10 cellular contexts compared by ENCODE assay signal in the genomic region with DNA sequence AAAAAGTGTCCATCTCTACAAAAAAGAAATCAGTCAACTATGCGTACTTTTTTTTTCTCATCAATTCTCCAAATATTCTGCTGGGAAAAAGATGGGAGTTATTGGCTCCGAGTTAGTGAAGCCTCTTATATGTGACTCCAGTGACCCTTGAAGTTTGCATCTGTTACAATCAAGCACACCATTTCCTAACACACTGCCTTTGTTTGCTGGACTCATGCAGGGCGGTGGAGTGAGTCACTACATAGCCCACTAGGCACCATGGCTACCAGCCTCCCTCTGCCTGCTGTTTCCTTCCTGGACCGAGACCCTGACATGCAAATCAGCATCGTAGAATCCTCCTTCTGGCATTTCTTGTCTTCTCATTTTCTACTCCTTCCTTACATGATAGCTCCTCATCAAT.
DNase-seq lines count a peak whose midpoint lies in the region; ATAC-seq and TF ChIP-seq lines count a peak whose summit lies in the region.
"Had no signal": no experiment of that assay in that cellular context is flagged by ENCODE, and none has a peak within 500 bp of the region (broad histone marks: within the 10 kb centered on the region; RNA-seq: fewer than 3 reads in every experiment).

No MANE protein-coding gene starts in this region.

- peaks cover 15% of the 10 kb centered on the region for H3K9me3 Mint-ChIP-seq in GM23338

- H3K36me3 Mint-ChIP-seq in GM23338 (ENCODE audit: low read depth), result peaks cover 17% of the 10 kb centered on the region

- H3K4me3 ChIP-seq in GM23338, result no peak overlapping the region
- H3K4me3 ChIP-seq in RWPE2 (ENCODE audit: severe bottlenecking), result no peak overlapping the region
- H3K4me3 ChIP-seq in fibroblast of the aortic adventitia (ENCODE audit: low read depth, low read length), result no peak overlapping the region

- no peaks in the 10 kb centered on the region for H3F3A ChIP-seq in GM23338 (replicated peaks; ENCODE audit: low read depth)

- H3K36me3 ChIP-seq in GM23338 (ENCODE audit: insufficient read depth), result no peaks in the 10 kb centered on the region; the same call in 1 of the 2 replicates
- H3K36me3 ChIP-seq in RWPE2 (ENCODE audit: low read depth), result no peaks in the 10 kb centered on the region

- H3K4me3 Mint-ChIP-seq in GM23338, result no peak overlapping the region
- H3K4me3 Mint-ChIP-seq: T-helper 17 cell had no signal

- peak overlapping the region; percentile 7 for H3K4me2 ChIP-seq in GM23338

- peaks cover 27% of the 10 kb centered on the region for H3K4me1 Mint-ChIP-seq in GM23338
- H3K4me1 Mint-ChIP-seq: T-helper 17 cell had no signal

- H3K27me3 Mint-ChIP-seq in GM23338 (ENCODE audit: insufficient read depth, low read depth, poor library complexity), result peaks cover 4% of the 10 kb centered on the region
- H3K27me3 Mint-ChIP-seq: T-helper 17 cell had no signal

- H3K9me2 ChIP-seq in GM23338 (ENCODE audit: insufficient read depth), result peaks cover 8% of the 10 kb centered on the region

- no peaks in the 10 kb centered on the region for H3K9me3 ChIP-seq in RWPE2 (ENCODE audit: severe bottlenecking)

- no peaks in the 10 kb centered on the region for H3K27me3 ChIP-seq in GM23338 (ENCODE audit: insufficient read depth)
- H3K27me3 ChIP-seq in RWPE2 (ENCODE audit: insufficient read depth, poor library complexity, severe bottlenecking), result no peaks in the 10 kb centered on the region

- DNase-seq in GM23338 (ENCODE audit: low spot score) (peak; percentile 63), RWPE2 (ENCODE audit: low spot score) (no peak), fibroblast of the aortic adventitia (ENCODE audit: low read depth) (peak; percentile 49), renal cortical epithelial cell (ENCODE audit: low read depth) (peak; percentile 83), mesenteric fat pad (ENCODE audit: low spot score) (no peak), NCI-H2227 treated with DMSO at 0.1 percent for 48 hours (lab: John Stamatoyannopoulos, UW) (no peak), OCI-M1 (lab: John Stamatoyannopoulos, UW) (no peak)
- DNase-seq: activated gamma-delta T cell treated with Interleukin-2 at 50 U/mL for 16 hours, T-helper 17 cell had no signal

- H3K4me1 ChIP-seq in GM23338 (ENCODE audit: insufficient read depth) (peaks cover 15% of the 10 kb centered on the region), RWPE2 (ENCODE audit: insufficient read depth, poor library complexity, severe bottlenecking) (peaks cover 5% of the 10 kb centered on the region)

- TF ChIP-seq CTCF in GM23338 (conservative IDR thresholded peaks at IDR 0.05; ENCODE audit: low read depth in 2 of 2) (no peak), RWPE2 (IDR thresholded peaks at IDR 0.05; ENCODE audit: poor library complexity, severe bottlenecking) (no peak), fibroblast of the aortic adventitia (IDR thresholded peaks at IDR 0.05; ENCODE audit: insufficient read depth, low read length) (no peak)

- no peaks in the 10 kb centered on the region for H3K79me2 ChIP-seq in GM23338 (replicated peaks; ENCODE audit: insufficient read depth)

- H2AFZ ChIP-seq in GM23338, result no peak overlapping the region

- no peaks in the 10 kb centered on the region for H4K20me1 ChIP-seq in GM23338 (replicated peaks; ENCODE audit: insufficient read depth)

- H3K27ac ChIP-seq in GM23338 (ENCODE audit: low read depth), result peak overlapping the region; percentile 33; the same call in 1 of the 2 replicates
- H3K27ac ChIP-seq in RWPE2 (ENCODE audit: poor library complexity, severe bottlenecking), result no peak overlapping the region

- peak overlapping the region; percentile 89 for H3K27ac Mint-ChIP-seq in GM23338
- H3K27ac Mint-ChIP-seq: T-helper 17 cell had no signal

- ATAC-seq in GM23338 (peak; percentile 98), RWPE2 (ENCODE audit: low read depth) (peak; percentile 51; the same call in 1 of the 3 replicates), GM21576 (IDR thresholded peaks at IDR 0.05; ENCODE audit: unreplicated experiment) (no peak)
- ATAC-seq: T-helper 17 cell had no signal

TF ChIP-seq in GM23338, 12 proteins besides CTCF, POLR2A, EP300 and RAD21 (continues in another document):
- TF ChIP-seq NANOG (IDR thresholded peaks at IDR 0.05; ENCODE audit: borderline replicate concordance), result no peak
- no peak for TF ChIP-seq EZH2phosphoT487 (IDR thresholded peaks at IDR 0.05; ENCODE audit: unreplicated experiment)
- TF ChIP-seq, protein P1, sequence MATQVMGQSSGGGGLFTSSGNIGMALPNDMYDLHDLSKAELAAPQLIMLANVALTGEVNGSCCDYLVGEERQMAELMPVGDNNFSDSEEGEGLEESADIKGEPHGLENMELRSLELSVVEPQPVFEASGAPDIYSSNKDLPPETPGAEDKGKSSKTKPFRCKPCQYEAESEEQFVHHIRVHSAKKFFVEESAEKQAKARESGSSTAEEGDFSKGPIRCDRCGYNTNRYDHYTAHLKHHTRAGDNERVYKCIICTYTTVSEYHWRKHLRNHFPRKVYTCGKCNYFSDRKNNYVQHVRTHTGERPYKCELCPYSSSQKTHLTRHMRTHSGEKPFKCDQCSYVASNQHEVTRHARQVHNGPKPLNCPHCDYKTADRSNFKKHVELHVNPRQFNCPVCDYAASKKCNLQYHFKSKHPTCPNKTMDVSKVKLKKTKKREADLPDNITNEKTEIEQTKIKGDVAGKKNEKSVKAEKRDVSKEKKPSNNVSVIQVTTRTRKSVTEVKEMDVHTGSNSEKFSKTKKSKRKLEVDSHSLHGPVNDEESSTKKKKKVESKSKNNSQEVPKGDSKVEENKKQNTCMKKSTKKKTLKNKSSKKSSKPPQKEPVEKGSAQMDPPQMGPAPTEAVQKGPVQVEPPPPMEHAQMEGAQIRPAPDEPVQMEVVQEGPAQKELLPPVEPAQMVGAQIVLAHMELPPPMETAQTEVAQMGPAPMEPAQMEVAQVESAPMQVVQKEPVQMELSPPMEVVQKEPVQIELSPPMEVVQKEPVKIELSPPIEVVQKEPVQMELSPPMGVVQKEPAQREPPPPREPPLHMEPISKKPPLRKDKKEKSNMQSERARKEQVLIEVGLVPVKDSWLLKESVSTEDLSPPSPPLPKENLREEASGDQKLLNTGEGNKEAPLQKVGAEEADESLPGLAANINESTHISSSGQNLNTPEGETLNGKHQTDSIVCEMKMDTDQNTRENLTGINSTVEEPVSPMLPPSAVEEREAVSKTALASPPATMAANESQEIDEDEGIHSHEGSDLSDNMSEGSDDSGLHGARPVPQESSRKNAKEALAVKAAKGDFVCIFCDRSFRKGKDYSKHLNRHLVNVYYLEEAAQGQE (IDR thresholded peaks at IDR 0.05; ENCODE audit: unreplicated experiment), result no peak
- TF ChIP-seq, protein P2, sequence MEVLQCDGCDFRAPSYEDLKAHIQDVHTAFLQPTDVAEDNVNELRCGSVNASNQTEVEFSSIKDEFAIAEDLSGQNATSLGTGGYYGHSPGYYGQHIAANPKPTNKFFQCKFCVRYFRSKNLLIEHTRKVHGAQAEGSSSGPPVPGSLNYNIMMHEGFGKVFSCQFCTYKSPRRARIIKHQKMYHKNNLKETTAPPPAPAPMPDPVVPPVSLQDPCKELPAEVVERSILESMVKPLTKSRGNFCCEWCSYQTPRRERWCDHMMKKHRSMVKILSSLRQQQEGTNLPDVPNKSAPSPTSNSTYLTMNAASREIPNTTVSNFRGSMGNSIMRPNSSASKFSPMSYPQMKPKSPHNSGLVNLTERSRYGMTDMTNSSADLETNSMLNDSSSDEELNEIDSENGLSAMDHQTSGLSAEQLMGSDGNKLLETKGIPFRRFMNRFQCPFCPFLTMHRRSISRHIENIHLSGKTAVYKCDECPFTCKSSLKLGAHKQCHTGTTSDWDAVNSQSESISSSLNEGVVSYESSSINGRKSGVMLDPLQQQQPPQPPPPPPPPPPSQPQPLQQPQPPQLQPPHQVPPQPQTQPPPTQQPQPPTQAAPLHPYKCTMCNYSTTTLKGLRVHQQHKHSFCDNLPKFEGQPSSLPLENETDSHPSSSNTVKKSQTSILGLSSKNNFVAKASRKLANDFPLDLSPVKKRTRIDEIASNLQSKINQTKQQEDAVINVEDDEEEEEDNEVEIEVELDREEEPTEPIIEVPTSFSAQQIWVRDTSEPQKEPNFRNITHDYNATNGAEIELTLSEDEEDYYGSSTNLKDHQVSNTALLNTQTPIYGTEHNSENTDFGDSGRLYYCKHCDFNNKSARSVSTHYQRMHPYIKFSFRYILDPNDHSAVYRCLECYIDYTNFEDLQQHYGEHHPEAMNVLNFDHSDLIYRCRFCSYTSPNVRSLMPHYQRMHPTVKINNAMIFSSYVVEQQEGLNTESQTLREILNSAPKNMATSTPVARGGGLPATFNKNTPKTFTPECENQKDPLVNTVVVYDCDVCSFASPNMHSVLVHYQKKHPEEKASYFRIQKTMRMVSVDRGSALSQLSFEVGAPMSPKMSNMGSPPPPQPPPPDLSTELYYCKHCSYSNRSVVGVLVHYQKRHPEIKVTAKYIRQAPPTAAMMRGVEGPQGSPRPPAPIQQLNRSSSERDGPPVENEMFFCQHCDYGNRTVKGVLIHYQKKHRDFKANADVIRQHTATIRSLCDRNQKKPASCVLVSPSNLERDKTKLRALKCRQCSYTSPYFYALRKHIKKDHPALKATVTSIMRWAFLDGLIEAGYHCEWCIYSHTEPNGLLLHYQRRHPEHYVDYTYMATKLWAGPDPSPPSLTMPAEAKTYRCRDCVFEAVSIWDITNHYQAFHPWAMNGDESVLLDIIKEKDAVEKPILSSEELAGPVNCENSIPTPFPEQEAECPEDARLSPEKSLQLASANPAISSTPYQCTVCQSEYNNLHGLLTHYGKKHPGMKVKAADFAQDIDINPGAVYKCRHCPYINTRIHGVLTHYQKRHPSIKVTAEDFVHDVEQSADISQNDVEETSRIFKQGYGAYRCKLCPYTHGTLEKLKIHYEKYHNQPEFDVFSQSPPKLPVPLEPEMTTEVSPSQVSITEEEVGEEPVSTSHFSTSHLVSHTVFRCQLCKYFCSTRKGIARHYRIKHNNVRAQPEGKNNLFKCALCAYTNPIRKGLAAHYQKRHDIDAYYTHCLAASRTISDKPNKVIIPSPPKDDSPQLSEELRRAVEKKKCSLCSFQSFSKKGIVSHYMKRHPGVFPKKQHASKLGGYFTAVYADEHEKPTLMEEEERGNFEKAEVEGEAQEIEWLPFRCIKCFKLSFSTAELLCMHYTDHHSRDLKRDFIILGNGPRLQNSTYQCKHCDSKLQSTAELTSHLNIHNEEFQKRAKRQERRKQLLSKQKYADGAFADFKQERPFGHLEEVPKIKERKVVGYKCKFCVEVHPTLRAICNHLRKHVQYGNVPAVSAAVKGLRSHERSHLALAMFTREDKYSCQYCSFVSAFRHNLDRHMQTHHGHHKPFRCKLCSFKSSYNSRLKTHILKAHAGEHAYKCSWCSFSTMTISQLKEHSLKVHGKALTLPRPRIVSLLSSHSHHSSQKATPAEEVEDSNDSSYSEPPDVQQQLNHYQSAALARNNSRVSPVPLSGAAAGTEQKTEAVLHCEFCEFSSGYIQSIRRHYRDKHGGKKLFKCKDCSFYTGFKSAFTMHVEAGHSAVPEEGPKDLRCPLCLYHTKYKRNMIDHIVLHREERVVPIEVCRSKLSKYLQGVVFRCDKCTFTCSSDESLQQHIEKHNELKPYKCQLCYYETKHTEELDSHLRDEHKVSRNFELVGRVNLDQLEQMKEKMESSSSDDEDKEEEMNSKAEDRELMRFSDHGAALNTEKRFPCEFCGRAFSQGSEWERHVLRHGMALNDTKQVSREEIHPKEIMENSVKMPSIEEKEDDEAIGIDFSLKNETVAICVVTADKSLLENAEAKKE (CRISPR knock-in tag; IDR thresholded peaks at IDR 0.05), result no peak; the same call in 1 of the 2 replicates
- no peak for TF ChIP-seq CREB1 (CRISPR knock-in tag; IDR thresholded peaks at IDR 0.05; ENCODE audit: low read depth)

Comparison
In these comparisons a context has a peak if more than half of its experiments do, and no peak if none do; other contexts are left out.
1. DNase-seq: peak in GM23338 (single experiment), fibroblast of the aortic adventitia (single experiment) and renal cortical epithelial cell (single experiment); none in RWPE2 (single experiment), mesenteric fat pad (single experiment), NCI-H2227 treated with DMSO at 0.1 percent for 48 hours (single experiment) and OCI-M1 (single experiment).